Comparison of ENCODE assay signal across 9 cellular contexts in the genomic region with DNA sequence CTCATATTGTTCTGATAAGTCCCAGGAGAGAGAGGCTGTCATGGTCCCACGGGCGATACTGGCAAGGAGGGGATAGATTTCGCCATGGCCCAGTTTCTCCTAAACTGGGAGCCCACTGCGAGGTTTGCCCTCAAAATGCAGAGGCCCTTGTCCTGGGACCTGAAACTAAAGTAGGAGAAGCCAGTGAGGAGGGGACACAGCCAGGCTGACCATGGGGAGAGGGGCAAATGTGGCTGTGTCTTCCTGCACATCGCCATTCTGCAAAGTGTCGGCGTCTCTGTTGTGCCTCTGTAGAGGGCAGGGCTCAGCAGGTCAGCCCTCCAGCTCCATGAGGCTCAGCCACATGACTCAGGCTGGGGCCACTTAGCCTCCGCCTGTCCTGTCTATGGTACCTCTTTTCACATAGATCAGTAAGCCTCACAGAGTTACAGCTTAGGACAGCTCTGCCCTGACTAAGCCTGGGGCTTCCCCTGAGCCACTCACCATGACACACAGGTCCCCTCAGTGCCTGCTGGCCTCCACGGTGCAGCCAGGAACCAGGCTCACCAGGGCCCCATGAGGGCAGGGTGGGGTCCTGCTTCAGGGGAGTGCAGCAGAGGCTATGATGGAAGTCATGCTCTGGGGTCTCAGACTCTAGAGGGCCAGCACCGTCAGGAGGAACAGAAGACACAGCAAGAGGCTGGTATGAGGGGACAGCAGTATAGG. TPM values are rescaled to one million over a fixed set of nuclear protein-coding genes. Genes with fewer than 3 reads are reported as not detected.
A peak's percentile ranks its signal among the peaks of the same experiment; 100 is the strongest.
DNase-seq lines count a peak whose midpoint lies in the region; ATAC-seq and TF ChIP-seq lines count a peak whose summit lies in the region.
"Had no signal": no experiment of that assay in that cellular context is flagged by ENCODE, and none has a peak within 500 bp of the region (broad histone marks: within the 10 kb centered on the region; RNA-seq: fewer than 3 reads in every experiment).

No MANE protein-coding gene starts in this region.

- H3K36me3 ChIP-seq in Peyer's patch (no peaks in the 10 kb centered on the region), aorta (ENCODE audit: control insufficient read depth in 1 of 2, insufficient read depth in 2 of 2, low read length in 1 of 2) (no peaks in the 10 kb centered on the region), A673 (ENCODE audit: insufficient read depth, low read length, poor library complexity, severe bottlenecking) (no peaks in the 10 kb centered on the region)

- no peaks in the 10 kb centered on the region for H3K9me3 Mint-ChIP-seq in immature natural killer cell

- DNase-seq in left ventricle myocardium superior = peak; percentile 7
- DNase-seq in Right ventricle myocardium inferior (ENCODE audit: missing footprints) = no peak
- peak in 2 of 3 donors; percentile 28 to 42 for DNase-seq in Peyer's patch
- peak; percentile 43 to 62 for DNase-seq in aorta
- no peak for DNase-seq in NCI-H1417 (lab: John Stamatoyannopoulos, UW)
- no peak for DNase-seq in A673 (ENCODE audit: low spot score)
- no peak for DNase-seq in immature natural killer cell
- DNase-seq: NCI-H82 had no signal

- H3K27me3 ChIP-seq in Peyer's patch (no peaks in the 10 kb centered on the region), aorta (ENCODE audit: control insufficient read depth in 1 of 2, insufficient read depth in 2 of 2, low read length in 1 of 2) (no peaks in the 10 kb centered on the region), A673 (replicated peaks; ENCODE audit: insufficient read depth, low read depth, low read length, poor library complexity) (no peaks in the 10 kb centered on the region)

- no peak overlapping the region for H3K27ac Mint-ChIP-seq in immature natural killer cell

- no peaks in the 10 kb centered on the region for H3K27me3 Mint-ChIP-seq in immature natural killer cell (ENCODE audit: low read depth in 3 of 3)

- 91 to 92% methylated on average over 10 of the region's 10 CpGs for WGBS in aorta, 2 donors

- peaks cover 0 to 5% (median 0%) of the 10 kb centered on the region in 3 donors for H3K36me3 Mint-ChIP-seq in immature natural killer cell

- no peak for ATAC-seq in left ventricle myocardium superior
- ATAC-seq in Right ventricle myocardium inferior = no peak
- peak; percentile 70 for ATAC-seq in HG02763 (IDR thresholded peaks at IDR 0.05; ENCODE audit: unreplicated experiment)
- no peak for ATAC-seq in aorta (ENCODE audit: low FRiP score)

- H3K9me3 ChIP-seq in Peyer's patch (no peaks in the 10 kb centered on the region), aorta (ENCODE audit: control insufficient read depth, low read length) (no peaks in the 10 kb centered on the region), A673 (ENCODE audit: low read depth, low read length, poor library complexity, severe bottlenecking) (no peaks in the 10 kb centered on the region)

- CTCF ChIA-PET in A673 (lab: Charles Lee) = no interaction called here

- no peaks in the 10 kb centered on the region for H3K4me1 ChIP-seq in Peyer's patch
- no peaks in the 10 kb centered on the region for H3K4me1 ChIP-seq in aorta (ENCODE audit: control insufficient read depth in 1 of 2, insufficient read depth in 2 of 2, low read length in 2 of 2)
- H3K4me1 ChIP-seq in A673 (ENCODE audit: insufficient read depth, low read length, poor library complexity, severe bottlenecking) = no peaks in the 10 kb centered on the region

- TF ChIP-seq POLR2A in Peyer's patch (IDR thresholded peaks at IDR 0.05) = no peak

- TF ChIP-seq CTCF in Peyer's patch (IDR thresholded peaks at IDR 0.05) = no peak
- TF ChIP-seq CTCF in A673 (conservative IDR thresholded peaks at IDR 0.05; ENCODE audit: low read depth, low read length) = no peak

- H3K4me1 Mint-ChIP-seq in immature natural killer cell = no peaks in the 10 kb centered on the region

- no peak overlapping the region for H3K4me3 Mint-ChIP-seq in immature natural killer cell

- no TSS peak for BruUV-seq in A673 (replicated peaks; lab: Mats Ljungman, UMichigan)

- intact Hi-C loops in left ventricle myocardium superior (cut with micrococcal nuclease) = no loop called here
- intact Hi-C loops in Right ventricle myocardium inferior (cut with DNase I) = no loop called here
- intact Hi-C loops in aorta (cut with DNase I) = no loop called here
- intact Hi-C loops in A673 (cut with micrococcal nuclease; ENCODE audit: unreplicated experiment) = no loop called here

- H3K27ac ChIP-seq in Peyer's patch (peak overlapping the region in 1 of 4 donors; percentile 31), aorta (ENCODE audit: low read depth in 1 of 2, low read length in 2 of 2) (no peak overlapping the region), A673 (ENCODE audit: low read depth, low read length, poor library complexity, severe bottlenecking) (no peak overlapping the region)

- POLR2A ChIA-PET in A673 (lab: Charles Lee; ENCODE audit: low non-redundant PET) = no interaction called here

- H3K4me3 ChIP-seq in Peyer's patch (no peak overlapping the region), aorta (ENCODE audit: low read length in 2 of 2) (no peak overlapping the region), A673 (ENCODE audit: low read depth, low read length, poor library complexity, severe bottlenecking) (no peak overlapping the region)

RNA-seq across cellular contexts. Expression of a gene that starts 28.6 kb away (rescaled TPM):
- total RNA-seq in left ventricle myocardium superior (23.8 TPM), Right ventricle myocardium inferior (29.6 TPM), Peyer's patch (10 to 100 TPM; 30.1 to 54.5 (median 44.6) TPM), aorta (10 to 100 TPM; 28.7 to 51.3 TPM), A673 (2021) (33.6 and 38.4 TPM in 2 replicates)
- polyA plus RNA-seq in aorta (10 to 100 TPM in 1 of 2 donors, 1 to 10 TPM in 1; 6.0 to 13.9 TPM), immature natural killer cell (under 1 TPM; 0.05 to 0.17 (median 0.06) TPM)

Comparison
In these comparisons a context has a peak if more than half of its experiments do, and no peak if none do; other contexts are left out.
1. DNase-seq: peak in left ventricle myocardium superior (single experiment), Peyer's patch (2 of 3) and aorta (2 of 2); none in Right ventricle myocardium inferior (single experiment), NCI-H1417 (0 of 3), A673 (single experiment) and immature natural killer cell (0 of 3).